Comparison of ENCODE assay signal across 1 cellular context in the genomic region with DNA sequence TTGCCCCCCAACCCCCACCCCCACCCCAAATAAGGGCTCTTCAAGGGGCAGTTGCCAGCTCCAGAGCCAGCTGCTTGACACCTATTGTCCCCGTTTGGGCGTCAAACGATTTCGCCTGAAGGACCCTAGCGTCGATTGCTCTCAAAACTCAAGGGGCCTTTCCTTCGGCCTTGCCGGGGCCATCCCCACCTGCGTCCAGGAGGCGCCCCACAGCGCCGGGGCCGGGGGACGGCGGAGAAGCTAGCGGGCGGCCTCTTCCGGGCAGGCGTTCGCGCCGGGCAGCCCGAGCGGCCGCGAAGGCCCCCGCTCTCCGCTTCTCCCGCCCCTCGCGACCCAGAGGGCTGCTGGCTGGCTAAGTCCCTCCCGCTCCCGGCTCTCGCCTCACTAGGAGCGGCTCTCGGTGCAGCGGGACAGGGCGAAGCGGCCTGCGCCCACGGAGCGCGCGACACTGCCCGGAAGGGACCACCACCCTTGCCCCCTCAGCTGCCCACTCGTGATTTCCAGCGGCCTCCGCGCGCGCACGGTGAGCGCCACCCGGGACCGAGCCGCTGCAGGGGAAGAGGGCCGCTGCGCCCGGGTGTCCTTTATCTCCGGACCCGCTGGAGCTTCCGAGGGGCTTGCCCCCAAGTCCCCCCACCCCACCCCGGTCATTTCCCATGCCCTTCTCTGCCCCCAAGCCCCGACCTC.
TF ChIP-seq lines count a peak whose summit lies in the region.

A gene with protein sequence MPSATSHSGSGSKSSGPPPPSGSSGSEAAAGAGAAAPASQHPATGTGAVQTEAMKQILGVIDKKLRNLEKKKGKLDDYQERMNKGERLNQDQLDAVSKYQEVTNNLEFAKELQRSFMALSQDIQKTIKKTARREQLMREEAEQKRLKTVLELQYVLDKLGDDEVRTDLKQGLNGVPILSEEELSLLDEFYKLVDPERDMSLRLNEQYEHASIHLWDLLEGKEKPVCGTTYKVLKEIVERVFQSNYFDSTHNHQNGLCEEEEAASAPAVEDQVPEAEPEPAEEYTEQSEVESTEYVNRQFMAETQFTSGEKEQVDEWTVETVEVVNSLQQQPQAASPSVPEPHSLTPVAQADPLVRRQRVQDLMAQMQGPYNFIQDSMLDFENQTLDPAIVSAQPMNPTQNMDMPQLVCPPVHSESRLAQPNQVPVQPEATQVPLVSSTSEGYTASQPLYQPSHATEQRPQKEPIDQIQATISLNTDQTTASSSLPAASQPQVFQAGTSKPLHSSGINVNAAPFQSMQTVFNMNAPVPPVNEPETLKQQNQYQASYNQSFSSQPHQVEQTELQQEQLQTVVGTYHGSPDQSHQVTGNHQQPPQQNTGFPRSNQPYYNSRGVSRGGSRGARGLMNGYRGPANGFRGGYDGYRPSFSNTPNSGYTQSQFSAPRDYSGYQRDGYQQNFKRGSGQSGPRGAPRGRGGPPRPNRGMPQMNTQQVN (plus strand): TSS at position 383 of the 687 bp plus-strand sequence. CDS start 690 bp downstream, outside the sequence.

TF ChIP-seq in HepG2, 621 proteins besides CTCF, POLR2A, EP300 and RAD21 (continued from another document and continues in another):
- TF ChIP-seq ZNF121 (CRISPR knock-in tag; IDR thresholded peaks at IDR 0.05): no peak
- TF ChIP-seq, protein P1, sequence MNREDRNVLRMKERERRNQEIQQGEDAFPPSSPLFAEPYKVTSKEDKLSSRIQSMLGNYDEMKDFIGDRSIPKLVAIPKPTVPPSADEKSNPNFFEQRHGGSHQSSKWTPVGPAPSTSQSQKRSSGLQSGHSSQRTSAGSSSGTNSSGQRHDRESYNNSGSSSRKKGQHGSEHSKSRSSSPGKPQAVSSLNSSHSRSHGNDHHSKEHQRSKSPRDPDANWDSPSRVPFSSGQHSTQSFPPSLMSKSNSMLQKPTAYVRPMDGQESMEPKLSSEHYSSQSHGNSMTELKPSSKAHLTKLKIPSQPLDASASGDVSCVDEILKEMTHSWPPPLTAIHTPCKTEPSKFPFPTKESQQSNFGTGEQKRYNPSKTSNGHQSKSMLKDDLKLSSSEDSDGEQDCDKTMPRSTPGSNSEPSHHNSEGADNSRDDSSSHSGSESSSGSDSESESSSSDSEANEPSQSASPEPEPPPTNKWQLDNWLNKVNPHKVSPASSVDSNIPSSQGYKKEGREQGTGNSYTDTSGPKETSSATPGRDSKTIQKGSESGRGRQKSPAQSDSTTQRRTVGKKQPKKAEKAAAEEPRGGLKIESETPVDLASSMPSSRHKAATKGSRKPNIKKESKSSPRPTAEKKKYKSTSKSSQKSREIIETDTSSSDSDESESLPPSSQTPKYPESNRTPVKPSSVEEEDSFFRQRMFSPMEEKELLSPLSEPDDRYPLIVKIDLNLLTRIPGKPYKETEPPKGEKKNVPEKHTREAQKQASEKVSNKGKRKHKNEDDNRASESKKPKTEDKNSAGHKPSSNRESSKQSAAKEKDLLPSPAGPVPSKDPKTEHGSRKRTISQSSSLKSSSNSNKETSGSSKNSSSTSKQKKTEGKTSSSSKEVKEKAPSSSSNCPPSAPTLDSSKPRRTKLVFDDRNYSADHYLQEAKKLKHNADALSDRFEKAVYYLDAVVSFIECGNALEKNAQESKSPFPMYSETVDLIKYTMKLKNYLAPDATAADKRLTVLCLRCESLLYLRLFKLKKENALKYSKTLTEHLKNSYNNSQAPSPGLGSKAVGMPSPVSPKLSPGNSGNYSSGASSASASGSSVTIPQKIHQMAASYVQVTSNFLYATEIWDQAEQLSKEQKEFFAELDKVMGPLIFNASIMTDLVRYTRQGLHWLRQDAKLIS (CRISPR knock-in tag; IDR thresholded peaks at IDR 0.05): 0 out of 2 replicates have a peak, but pooled peaks have one; percentile 14
- no peak for TF ChIP-seq HNF4G (IDR thresholded peaks at IDR 0.05; ENCODE audit: borderline replicate concordance, low read depth, low read length)
- TF ChIP-seq HNF4G (CRISPR knock-in tag; IDR thresholded peaks at IDR 0.05; ENCODE audit: borderline replicate concordance, low read depth): no peak
- TF ChIP-seq KMT2A (CRISPR knock-in tag; IDR thresholded peaks at IDR 0.05): peak; percentile 74
- TF ChIP-seq TSC22D2 (CRISPR knock-in tag; IDR thresholded peaks at IDR 0.05; ENCODE audit: borderline replicate concordance): no peak
- no peak for TF ChIP-seq ZNF589 (CRISPR knock-in tag; conservative IDR thresholded peaks at IDR 0.05)
- TF ChIP-seq GATAD1 (CRISPR knock-in tag; IDR thresholded peaks at IDR 0.05): peak; percentile 77
- no peak for TF ChIP-seq NFIC (IDR thresholded peaks at IDR 0.05; ENCODE audit: low read length)
- TF ChIP-seq, protein P2, sequence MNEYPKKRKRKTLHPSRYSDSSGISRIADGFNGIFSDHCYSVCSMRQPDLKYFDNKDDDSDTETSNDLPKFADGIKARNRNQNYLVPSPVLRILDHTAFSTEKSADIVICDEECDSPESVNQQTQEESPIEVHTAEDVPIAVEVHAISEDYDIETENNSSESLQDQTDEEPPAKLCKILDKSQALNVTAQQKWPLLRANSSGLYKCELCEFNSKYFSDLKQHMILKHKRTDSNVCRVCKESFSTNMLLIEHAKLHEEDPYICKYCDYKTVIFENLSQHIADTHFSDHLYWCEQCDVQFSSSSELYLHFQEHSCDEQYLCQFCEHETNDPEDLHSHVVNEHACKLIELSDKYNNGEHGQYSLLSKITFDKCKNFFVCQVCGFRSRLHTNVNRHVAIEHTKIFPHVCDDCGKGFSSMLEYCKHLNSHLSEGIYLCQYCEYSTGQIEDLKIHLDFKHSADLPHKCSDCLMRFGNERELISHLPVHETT (CRISPR knock-in tag; conservative IDR thresholded peaks at IDR 0.05): peak; percentile 91
- no peak for TF ChIP-seq CBX1 (IDR thresholded peaks at IDR 0.05; ENCODE audit: low read depth)
- no peak for TF ChIP-seq NCOR1 (IDR thresholded peaks at IDR 0.05; ENCODE audit: borderline replicate concordance, low read length)
- TF ChIP-seq ZNF674 (CRISPR knock-in tag; IDR thresholded peaks at IDR 0.05; ENCODE audit: low read depth): no peak; the same call in 1 of the 2 replicates
- TF ChIP-seq ZNF33A (CRISPR knock-in tag; IDR thresholded peaks at IDR 0.05; ENCODE audit: borderline replicate concordance): no peak
- no peak for TF ChIP-seq PCBP2 (optimal IDR thresholded peaks at IDR 0.05; ENCODE audit: low read depth, low read length, poor library complexity, severe bottlenecking)
- TF ChIP-seq, protein P3, sequence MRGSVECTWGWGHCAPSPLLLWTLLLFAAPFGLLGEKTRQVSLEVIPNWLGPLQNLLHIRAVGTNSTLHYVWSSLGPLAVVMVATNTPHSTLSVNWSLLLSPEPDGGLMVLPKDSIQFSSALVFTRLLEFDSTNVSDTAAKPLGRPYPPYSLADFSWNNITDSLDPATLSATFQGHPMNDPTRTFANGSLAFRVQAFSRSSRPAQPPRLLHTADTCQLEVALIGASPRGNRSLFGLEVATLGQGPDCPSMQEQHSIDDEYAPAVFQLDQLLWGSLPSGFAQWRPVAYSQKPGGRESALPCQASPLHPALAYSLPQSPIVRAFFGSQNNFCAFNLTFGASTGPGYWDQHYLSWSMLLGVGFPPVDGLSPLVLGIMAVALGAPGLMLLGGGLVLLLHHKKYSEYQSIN (CRISPR knock-in tag; IDR thresholded peaks at IDR 0.05; ENCODE audit: borderline replicate concordance): no peak
- peak; percentile 24; the same call in 1 of the 2 replicates for TF ChIP-seq BRCA1 (CRISPR knock-in tag; IDR thresholded peaks at IDR 0.05)
- TF ChIP-seq, protein P4, sequence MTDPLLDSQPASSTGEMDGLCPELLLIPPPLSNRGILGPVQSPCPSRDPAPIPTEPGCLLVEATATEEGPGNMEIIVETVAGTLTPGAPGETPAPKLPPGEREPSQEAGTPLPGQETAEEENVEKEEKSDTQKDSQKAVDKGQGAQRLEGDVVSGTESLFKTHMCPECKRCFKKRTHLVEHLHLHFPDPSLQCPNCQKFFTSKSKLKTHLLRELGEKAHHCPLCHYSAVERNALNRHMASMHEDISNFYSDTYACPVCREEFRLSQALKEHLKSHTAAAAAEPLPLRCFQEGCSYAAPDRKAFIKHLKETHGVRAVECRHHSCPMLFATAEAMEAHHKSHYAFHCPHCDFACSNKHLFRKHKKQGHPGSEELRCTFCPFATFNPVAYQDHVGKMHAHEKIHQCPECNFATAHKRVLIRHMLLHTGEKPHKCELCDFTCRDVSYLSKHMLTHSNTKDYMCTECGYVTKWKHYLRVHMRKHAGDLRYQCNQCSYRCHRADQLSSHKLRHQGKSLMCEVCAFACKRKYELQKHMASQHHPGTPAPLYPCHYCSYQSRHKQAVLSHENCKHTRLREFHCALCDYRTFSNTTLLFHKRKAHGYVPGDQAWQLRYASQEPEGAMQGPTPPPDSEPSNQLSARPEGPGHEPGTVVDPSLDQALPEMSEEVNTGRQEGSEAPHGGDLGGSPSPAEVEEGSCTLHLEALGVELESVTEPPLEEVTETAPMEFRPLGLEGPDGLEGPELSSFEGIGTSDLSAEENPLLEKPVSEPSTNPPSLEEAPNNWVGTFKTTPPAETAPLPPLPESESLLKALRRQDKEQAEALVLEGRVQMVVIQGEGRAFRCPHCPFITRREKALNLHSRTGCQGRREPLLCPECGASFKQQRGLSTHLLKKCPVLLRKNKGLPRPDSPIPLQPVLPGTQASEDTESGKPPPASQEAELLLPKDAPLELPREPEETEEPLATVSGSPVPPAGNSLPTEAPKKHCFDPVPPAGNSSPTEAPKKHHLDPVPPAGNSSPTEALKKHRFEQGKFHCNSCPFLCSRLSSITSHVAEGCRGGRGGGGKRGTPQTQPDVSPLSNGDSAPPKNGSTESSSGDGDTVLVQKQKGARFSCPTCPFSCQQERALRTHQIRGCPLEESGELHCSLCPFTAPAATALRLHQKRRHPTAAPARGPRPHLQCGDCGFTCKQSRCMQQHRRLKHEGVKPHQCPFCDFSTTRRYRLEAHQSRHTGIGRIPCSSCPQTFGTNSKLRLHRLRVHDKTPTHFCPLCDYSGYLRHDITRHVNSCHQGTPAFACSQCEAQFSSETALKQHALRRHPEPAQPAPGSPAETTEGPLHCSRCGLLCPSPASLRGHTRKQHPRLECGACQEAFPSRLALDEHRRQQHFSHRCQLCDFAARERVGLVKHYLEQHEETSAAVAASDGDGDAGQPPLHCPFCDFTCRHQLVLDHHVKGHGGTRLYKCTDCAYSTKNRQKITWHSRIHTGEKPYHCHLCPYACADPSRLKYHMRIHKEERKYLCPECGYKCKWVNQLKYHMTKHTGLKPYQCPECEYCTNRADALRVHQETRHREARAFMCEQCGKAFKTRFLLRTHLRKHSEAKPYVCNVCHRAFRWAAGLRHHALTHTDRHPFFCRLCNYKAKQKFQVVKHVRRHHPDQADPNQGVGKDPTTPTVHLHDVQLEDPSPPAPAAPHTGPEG (CRISPR knock-in tag; IDR thresholded peaks at IDR 0.05): peak; percentile 32; the same call in 1 of the 2 replicates
- TF ChIP-seq, protein P5, sequence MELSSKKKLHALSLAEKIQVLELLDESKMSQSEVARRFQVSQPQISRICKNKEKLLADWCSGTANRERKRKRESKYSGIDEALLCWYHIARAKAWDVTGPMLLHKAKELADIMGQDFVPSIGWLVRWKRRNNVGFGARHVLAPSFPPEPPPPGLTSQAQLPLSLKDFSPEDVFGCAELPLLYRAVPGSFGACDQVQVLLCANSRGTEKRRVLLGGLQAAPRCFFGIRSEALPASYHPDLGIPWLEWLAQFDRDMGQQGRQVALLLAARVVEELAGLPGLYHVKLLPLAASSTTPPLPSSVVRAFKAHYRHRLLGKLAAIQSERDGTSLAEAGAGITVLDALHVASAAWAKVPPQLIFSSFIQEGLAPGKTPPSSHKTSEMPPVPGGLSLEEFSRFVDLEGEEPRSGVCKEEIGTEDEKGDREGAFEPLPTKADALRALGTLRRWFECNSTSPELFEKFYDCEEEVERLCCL (CRISPR knock-in tag; IDR thresholded peaks at IDR 0.05; ENCODE audit: borderline replicate concordance): 0 out of 2 replicates have a peak, but pooled peaks have one; percentile 30
- TF ChIP-seq ZFP36L2 (CRISPR knock-in tag; IDR thresholded peaks at IDR 0.05): no peak
- TF ChIP-seq POLR2AphosphoS5 (IDR thresholded peaks at IDR 0.05; ENCODE audit: low read depth, low read length): peak; percentile 77; the same call in 1 of the 2 replicates
- TF ChIP-seq NFKBIZ (CRISPR knock-in tag; IDR thresholded peaks at IDR 0.05): no peak
- TF ChIP-seq ZNF460 (CRISPR knock-in tag; IDR thresholded peaks at IDR 0.05; ENCODE audit: borderline replicate concordance): no peak
- TF ChIP-seq ZNF598 (CRISPR knock-in tag; IDR thresholded peaks at IDR 0.05; ENCODE audit: borderline replicate concordance): no peak
- TF ChIP-seq GABPB1 (CRISPR knock-in tag; IDR thresholded peaks at IDR 0.05): peak; percentile 82
- TF ChIP-seq XRCC5 (optimal IDR thresholded peaks at IDR 0.05; ENCODE audit: low read length): peak; percentile 75
- TF ChIP-seq TCF7L2 (IDR thresholded peaks at IDR 0.05; ENCODE audit: low read depth, low read length): no peak
- TF ChIP-seq, protein P6, sequence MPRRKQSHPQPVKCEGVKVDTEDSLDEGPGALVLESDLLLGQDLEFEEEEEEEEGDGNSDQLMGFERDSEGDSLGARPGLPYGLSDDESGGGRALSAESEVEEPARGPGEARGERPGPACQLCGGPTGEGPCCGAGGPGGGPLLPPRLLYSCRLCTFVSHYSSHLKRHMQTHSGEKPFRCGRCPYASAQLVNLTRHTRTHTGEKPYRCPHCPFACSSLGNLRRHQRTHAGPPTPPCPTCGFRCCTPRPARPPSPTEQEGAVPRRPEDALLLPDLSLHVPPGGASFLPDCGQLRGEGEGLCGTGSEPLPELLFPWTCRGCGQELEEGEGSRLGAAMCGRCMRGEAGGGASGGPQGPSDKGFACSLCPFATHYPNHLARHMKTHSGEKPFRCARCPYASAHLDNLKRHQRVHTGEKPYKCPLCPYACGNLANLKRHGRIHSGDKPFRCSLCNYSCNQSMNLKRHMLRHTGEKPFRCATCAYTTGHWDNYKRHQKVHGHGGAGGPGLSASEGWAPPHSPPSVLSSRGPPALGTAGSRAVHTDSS (CRISPR knock-in tag; conservative IDR thresholded peaks at IDR 0.05): no peak
- TF ChIP-seq KLF16 (CRISPR knock-in tag; IDR thresholded peaks at IDR 0.05): no peak
- TF ChIP-seq HCFC1 (IDR thresholded peaks at IDR 0.05; ENCODE audit: low read depth, low read length): peak; percentile 56; the same call in 1 of the 2 replicates
- peak; percentile 57; the same call in 1 of the 2 replicates for TF ChIP-seq FIP1L1 (IDR thresholded peaks at IDR 0.05; ENCODE audit: borderline replicate concordance, insufficient read depth, low read depth, low read length)
- no peak for TF ChIP-seq NONO (IDR thresholded peaks at IDR 0.05)
- peak; percentile 73; the same call in 1 of the 2 replicates for TF ChIP-seq NONO (CRISPR knock-in tag; conservative IDR thresholded peaks at IDR 0.05)
- peak; percentile 81 for TF ChIP-seq SALL2 (CRISPR knock-in tag; IDR thresholded peaks at IDR 0.05)
- no peak for TF ChIP-seq TGIF2 (CRISPR knock-in tag; IDR thresholded peaks at IDR 0.05)
- TF ChIP-seq, protein P7, sequence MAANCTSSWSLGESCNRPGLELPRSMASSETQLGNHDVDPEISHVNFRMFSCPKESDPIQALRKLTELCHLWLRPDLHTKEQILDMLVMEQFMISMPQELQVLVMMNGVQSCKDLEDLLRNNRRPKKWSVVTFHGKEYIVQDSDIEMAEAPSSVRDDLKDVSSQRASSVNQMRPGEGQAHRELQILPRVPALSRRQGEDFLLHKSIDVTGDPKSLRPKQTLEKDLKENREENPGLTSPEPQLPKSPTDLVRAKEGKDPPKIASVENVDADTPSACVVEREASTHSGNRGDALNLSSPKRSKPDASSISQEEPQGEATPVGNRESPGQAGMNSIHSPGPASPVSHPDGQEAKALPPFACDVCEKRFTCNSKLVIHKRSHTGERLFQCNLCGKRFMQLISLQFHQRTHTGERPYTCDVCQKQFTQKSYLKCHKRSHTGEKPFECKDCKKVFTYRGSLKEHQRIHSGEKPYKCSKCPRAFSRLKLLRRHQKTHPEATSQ (CRISPR knock-in tag; IDR thresholded peaks at IDR 0.05; ENCODE audit: borderline replicate concordance): no peak
- TF ChIP-seq PRMT3 (CRISPR knock-in tag; IDR thresholded peaks at IDR 0.05; ENCODE audit: borderline replicate concordance, low read depth): 0 out of 2 replicates have a peak, but pooled peaks have one; percentile 51
- no peak for TF ChIP-seq HHEX (CRISPR knock-in tag; IDR thresholded peaks at IDR 0.05)
- TF ChIP-seq PHF8 (CRISPR knock-in tag; IDR thresholded peaks at IDR 0.05): peak; percentile 84
